ENCODE assay signal across 9 cellular contexts in genomic region chr3:12158387-12159226, GRCh38. TPM values are rescaled to one million over a fixed set of nuclear protein-coding genes. Genes with fewer than 3 reads are reported as not detected.
DNase-seq lines count a peak whose midpoint lies in the region; ATAC-seq and TF ChIP-seq lines count a peak whose summit lies in the region.
"Had no signal": no experiment of that assay in that cellular context is flagged by ENCODE, and none has a peak within 500 bp of the region (broad histone marks: within the 10 kb centered on the region; RNA-seq: fewer than 3 reads in every experiment).

TIMP4 (minus strand) TSS chr3:12158912; CDS start chr3:12158840, 72 bp downstream.

- no peaks in the 10 kb centered on the region for H3K9me3 ChIP-seq in BLaER1 treated with 17β-estradiol and CSF1 and Interleukin-3, amounts not matched to agents 10 nM and 100 nM (replicated peaks in 1 of 11)
- H3K9me3 ChIP-seq in PC-3 (ENCODE audit: low read length), result no peaks in the 10 kb centered on the region

- TF ChIP-seq CTCF in PC-3 (conservative IDR thresholded peaks at IDR 0.05; ENCODE audit: low read depth, low read length), result no peak
- no peak for TF ChIP-seq CTCF in fibroblast of villous mesenchyme (IDR thresholded peaks at IDR 0.05; ENCODE audit: insufficient read depth, low read depth, low read length)
- no peak for TF ChIP-seq CTCF in osteocyte (IDR thresholded peaks at IDR 0.05)
- TF ChIP-seq CTCF in MCF 10A (IDR thresholded peaks at IDR 0.05; ENCODE audit: unreplicated experiment), result no peak

- POLR2A ChIA-PET in PC-3 (lab: Charles Lee; ENCODE audit: unreplicated experiment), result no interaction called here
- POLR2A ChIA-PET in MCF 10A (lab: Yijun Ruan, JAX), result no interaction called here

- H3K4me1 ChIP-seq in BLaER1 treated with 17β-estradiol and CSF1 and Interleukin-3, amounts not matched to agents 10 nM and 100 nM, result peaks cover 22 to 39% (median 31%) of the 10 kb centered on the region in 10 experiments
- H3K4me1 ChIP-seq in PC-3 (ENCODE audit: insufficient read depth, low read length), result peaks cover 30% of the 10 kb centered on the region

- H4K20me1 ChIP-seq in BLaER1 treated with 17β-estradiol and CSF1 and Interleukin-3, amounts not matched to agents 10 nM and 100 nM, result no peaks in the 10 kb centered on the region; a peak in 1 of 22 replicates
- no peaks in the 10 kb centered on the region for H4K20me1 ChIP-seq in PC-3 (ENCODE audit: low read length)

- H3K27ac ChIP-seq in BLaER1 treated with 17β-estradiol and CSF1 and Interleukin-3, amounts not matched to agents 10 nM and 100 nM, result 0 out of 22 replicates have a peak within 1 kb of the TSS, but pooled peaks of 1 of the 11 experiments have one; percentile 8
- no peak within 1 kb of the TSS for H3K27ac ChIP-seq in PC-3 (ENCODE audit: low read length)

- peak within 1 kb of the TSS; percentile 70 for H2AFZ ChIP-seq in PC-3 (ENCODE audit: low read length)

- H3K36me3 Mint-ChIP-seq in osteocyte (ENCODE audit: unreplicated experiment) (no peaks in the 10 kb centered on the region), immature natural killer cell (peaks cover 0 to 4% (median 0%) of the 10 kb centered on the region in 3 donors), MCF 10A (ENCODE audit: insufficient read depth, unreplicated experiment) (no peaks in the 10 kb centered on the region)

- peaks cover 0 to 7% (median 4%) of the 10 kb centered on the region in 11 experiments; a peak in 8 of 22 replicates for H3K27me3 ChIP-seq in BLaER1 treated with 17β-estradiol and CSF1 and Interleukin-3, amounts not matched to agents 10 nM and 100 nM
- H3K27me3 ChIP-seq in PC-3 (ENCODE audit: low read length), result no peaks in the 10 kb centered on the region

- peak within 1 kb of the TSS; percentile 86 for H3K27ac Mint-ChIP-seq in osteocyte (ENCODE audit: unreplicated experiment)
- H3K27ac Mint-ChIP-seq in immature natural killer cell, result no peak within 1 kb of the TSS
- H3K27ac Mint-ChIP-seq in MCF 10A (ENCODE audit: low read depth, unreplicated experiment), result no peak within 1 kb of the TSS
- H3K27ac Mint-ChIP-seq: T-helper 1 cell treated with Interleukin-12 subunit alpha and Interleukin-12 subunit beta and Interleukin-4 antibody, amounts not matched to agents 30 μg/mL and 1 μg/mL, for 36 hours had no signal

- intact Hi-C loops in PC-3 (cut with micrococcal nuclease), result no loop called here
- intact Hi-C loops in MCF 10A (cut with micrococcal nuclease), result no loop called here

- peak; percentile 29 for ATAC-seq in PC-3

- no peak within 1 kb of the TSS for H3K9ac ChIP-seq in BLaER1 treated with 17β-estradiol and CSF1 and Interleukin-3, amounts not matched to agents 10 nM and 100 nM
- H3K9ac ChIP-seq in PC-3 (ENCODE audit: low read length), result no peak within 1 kb of the TSS

- H3K27me3 Mint-ChIP-seq in osteocyte (ENCODE audit: unreplicated experiment) (no peaks in the 10 kb centered on the region), immature natural killer cell (ENCODE audit: low read depth in 3 of 3) (peaks cover 2 to 12% (median 5%) of the 10 kb centered on the region in 3 donors), MCF 10A (ENCODE audit: insufficient read depth, unreplicated experiment) (no peaks in the 10 kb centered on the region)

- no peaks in the 10 kb centered on the region for H3K36me3 ChIP-seq in BLaER1 treated with 17β-estradiol and CSF1 and Interleukin-3, amounts not matched to agents 10 nM and 100 nM
- no peaks in the 10 kb centered on the region for H3K36me3 ChIP-seq in PC-3 (ENCODE audit: low read depth, low read length)

- CTCF ChIA-PET in PC-3 (lab: Charles Lee) (no interaction called here), MCF 10A (lab: Yijun Ruan, JAX) (interaction anchor here (1.1 to 3.3 kb wide), 4 partner anchors 18 to 684 kb away, joined by 3 to 23 read pairs (median 4); no protein-coding TSS in a partner anchor)

- no peaks in the 10 kb centered on the region for H3F3A ChIP-seq in PC-3 (ENCODE audit: low read length, unreplicated experiment)

- DNase-seq in PC-3, result peak; percentile 27
- DNase-seq in fibroblast of villous mesenchyme (ENCODE audit: low read depth), result peak; percentile 66
- peak; percentile 85 for DNase-seq in osteocyte (ENCODE audit: extremely low spot score, unreplicated experiment)
- no peak for DNase-seq in RKO (ENCODE audit: low spot score)
- DNase-seq in immature natural killer cell, result no peak
- no peak for DNase-seq in MCF 10A (ENCODE audit: unreplicated experiment)
- no peak for DNase-seq in NCI-H2107 treated with DMSO at 0.1 percent for 48 hours (lab: John Stamatoyannopoulos, UW; ENCODE audit: unreplicated experiment)

- H3K9me3 Mint-ChIP-seq in osteocyte (ENCODE audit: unreplicated experiment) (no peaks in the 10 kb centered on the region), immature natural killer cell (no peaks in the 10 kb centered on the region), MCF 10A (ENCODE audit: unreplicated experiment) (no peaks in the 10 kb centered on the region)
- H3K9me3 Mint-ChIP-seq: T-helper 1 cell treated with Interleukin-12 subunit alpha and Interleukin-12 subunit beta and Interleukin-4 antibody, amounts not matched to agents 30 μg/mL and 1 μg/mL, for 36 hours had no signal

- no TSS peak for BruUV-seq in PC-3 (replicated peaks; lab: Mats Ljungman, UMichigan)
- no TSS peak for BruUV-seq in MCF 10A (replicated peaks; lab: Mats Ljungman, UMichigan)

- peaks cover 28% of the 10 kb centered on the region for H3K4me1 Mint-ChIP-seq in osteocyte (ENCODE audit: unreplicated experiment)
- no peaks in the 10 kb centered on the region for H3K4me1 Mint-ChIP-seq in immature natural killer cell
- H3K4me1 Mint-ChIP-seq in MCF 10A (ENCODE audit: insufficient read depth, unreplicated experiment), result peaks cover 12% of the 10 kb centered on the region

- peak within 1 kb of the TSS; percentile 13 to 76 (median 42); a peak in 20 of 22 replicates for H3K4me2 ChIP-seq in BLaER1 treated with 17β-estradiol and CSF1 and Interleukin-3, amounts not matched to agents 10 nM and 100 nM
- peak within 1 kb of the TSS; percentile 68 for H3K4me2 ChIP-seq in PC-3 (ENCODE audit: low read length)

- H3K4me3 Mint-ChIP-seq in osteocyte (ENCODE audit: unreplicated experiment) (peak within 1 kb of the TSS; percentile 50), immature natural killer cell (no peak within 1 kb of the TSS), MCF 10A (ENCODE audit: unreplicated experiment) (no peak within 1 kb of the TSS)
- H3K4me3 Mint-ChIP-seq: T-helper 1 cell treated with Interleukin-12 subunit alpha and Interleukin-12 subunit beta and Interleukin-4 antibody, amounts not matched to agents 30 μg/mL and 1 μg/mL, for 36 hours had no signal

- no peaks in the 10 kb centered on the region for H3K9me2 ChIP-seq in PC-3 (replicated peaks; ENCODE audit: low read length)

- no peak within 1 kb of the TSS for H3K4me3 ChIP-seq in BLaER1 treated with 17β-estradiol and CSF1 and Interleukin-3, amounts not matched to agents 10 nM and 100 nM
- H3K4me3 ChIP-seq in PC-3 (ENCODE audit: low read length) (peak within 1 kb of the TSS; percentile 61), fibroblast of villous mesenchyme (ENCODE audit: low read depth, low read length) (peak within 1 kb of the TSS; percentile 46)

- no peaks in the 10 kb centered on the region for H3K79me2 ChIP-seq in PC-3 (ENCODE audit: low read length)

RNA-seq across cellular contexts. Expression of gene TIMP4, which starts in this region (rescaled TPM):
- total RNA-seq in PC-3 (2014; rRNA removed) (7.3 and 7.6 TPM in 2 replicates), fibroblast of villous mesenchyme (1.3 TPM in 2 replicates), osteocyte (5.0 and 5.4 TPM in 2 replicates), MCF 10A (2022) (not detected in 2 replicates)
- polyA plus RNA-seq in immature natural killer cell, result not detected

Comparison
In these comparisons a context has a peak if more than half of its experiments do, and no peak if none do; other contexts are left out.
1. H3K4me3 ChIP-seq: peak in PC-3 (single experiment) and fibroblast of villous mesenchyme (single experiment); none in BLaER1 treated with 17β-estradiol and CSF1 and Interleukin-3, amounts not matched to agents 10 nM and 100 nM (0 of 10).
2. DNase-seq: peak in PC-3 (single experiment), fibroblast of villous mesenchyme (single experiment) and osteocyte (single experiment); none in RKO (single experiment), immature natural killer cell (0 of 3), MCF 10A (single experiment) and NCI-H2107 treated with DMSO at 0.1 percent for 48 hours (single experiment).